ENCODE assay signal across 8 cellular contexts in genomic region chr1:65431111-65431705, GRCh38. TPM values are rescaled to one million over a fixed set of nuclear protein-coding genes. Genes with fewer than 3 reads are reported as not detected.
DNase-seq lines count a peak whose midpoint lies in the region; ATAC-seq, FAIRE-seq and TF ChIP-seq lines count a peak whose summit lies in the region.
"Had no signal": no experiment of that assay in that cellular context is flagged by ENCODE, and none has a peak within 500 bp of the region (broad histone marks: within the 10 kb centered on the region; RNA-seq: fewer than 3 reads in every experiment).

No MANE protein-coding gene starts in this region.

- ATAC-seq in HG02588 (IDR thresholded peaks at IDR 0.05; ENCODE audit: unreplicated experiment) (peak; percentile 53), GM19324 (IDR thresholded peaks at IDR 0.05; ENCODE audit: low FRiP score, unreplicated experiment) (no peak)
- ATAC-seq in activated CD4-positive, CD25-positive, alpha-beta regulatory T cell treated with anti-CD3 and anti-CD28 coated beads, Interleukin-2, amount 50 U/mL, for 24 hours = no peak

- TF ChIP-seq CTCF in chondrocyte (IDR thresholded peaks at IDR 0.05) (peak; percentile 90), nephron (IDR thresholded peaks at IDR 0.05; ENCODE audit: unreplicated experiment in 3 of 3) (peak; percentile 55 to 70 (median 63))

- H3K9me3 Mint-ChIP-seq in chondrocyte (ENCODE audit: low read depth) (no peaks in the 10 kb centered on the region), nephron (no peaks in the 10 kb centered on the region)

- H3K4me3 Mint-ChIP-seq in chondrocyte (ENCODE audit: unreplicated experiment) (no peak overlapping the region), nephron (no peak overlapping the region)

- H3K27ac Mint-ChIP-seq in chondrocyte (ENCODE audit: unreplicated experiment) = peak overlapping the region; percentile 81
- peak overlapping the region in 1 of 3 experiments; percentile 8 for H3K27ac Mint-ChIP-seq in nephron

- H3K27me3 Mint-ChIP-seq in chondrocyte (ENCODE audit: low read depth) (no peaks in the 10 kb centered on the region), nephron (ENCODE audit: low read depth) (no peaks in the 10 kb centered on the region)

- H3K36me3 Mint-ChIP-seq in chondrocyte (ENCODE audit: low read depth) (peaks cover 16% of the 10 kb centered on the region), nephron (ENCODE audit: low read depth) (peaks cover 45% of the 10 kb centered on the region)

- peak; percentile 96 for FAIRE-seq in G401.6 (lab: Jason Lieb, UNC)

- DNase-seq in NCI-H446 (lab: John Stamatoyannopoulos, UW) = peak; percentile 47 to 67
- DNase-seq in chondrocyte (ENCODE audit: low spot score) = no peak
- DNase-seq: right cardiac atrium had no signal

- H3K4me1 Mint-ChIP-seq in chondrocyte (ENCODE audit: low read depth) (peaks cover 54% of the 10 kb centered on the region), nephron (peaks cover 5% of the 10 kb centered on the region)

RNA-seq across cellular contexts. Expression of gene LEPR, which starts 10.7 kb away (rescaled TPM):
- total RNA-seq in chondrocyte = 5.4 to 5.9 TPM (median 5.8 TPM) in 3 replicates

RNA-seq across cellular contexts. Expression of gene LEPROT, which starts 10.7 kb away (rescaled TPM):
- 117 to 128 TPM (median 121 TPM) in 3 replicates for total RNA-seq in chondrocyte
